In genomic region chr14:103714063-103714724, GRCh38 we compare ENCODE assay signal across 8 cellular contexts. TPM values are rescaled to one million over a fixed set of nuclear protein-coding genes. Genes with fewer than 3 reads are reported as not detected.
DNase-seq lines count a peak whose midpoint lies in the region; ATAC-seq, FAIRE-seq and TF ChIP-seq lines count a peak whose summit lies in the region.
"Had no signal": no experiment of that assay in that cellular context is flagged by ENCODE, and none has a peak within 500 bp of the region (broad histone marks: within the 10 kb centered on the region; RNA-seq: fewer than 3 reads in every experiment).

No MANE protein-coding gene starts in this region.

- TF ChIP-seq CTCF in PC-3 (conservative IDR thresholded peaks at IDR 0.05; ENCODE audit: low read depth, low read length) (no peak), epithelial cell of esophagus (IDR thresholded peaks at IDR 0.05; ENCODE audit: insufficient read depth, low read depth, low read length, missing control alignments) (no peak), retinal pigment epithelial cell (conservative IDR thresholded peaks at IDR 0.05; ENCODE audit: low read depth, low read length) (no peak), left lung (IDR thresholded peaks at IDR 0.05) (no peak)

- H3K27ac ChIP-seq in PC-3 (ENCODE audit: low read length) (no peak overlapping the region), left lung (no peak overlapping the region)

- H3K36me3 ChIP-seq in PC-3 (ENCODE audit: low read depth, low read length) (peaks cover under 1% of the 10 kb centered on the region; the same call in 1 of the 2 replicates), left lung (peaks cover 0 to 8% of the 10 kb centered on the region in 2 donors)

- peaks cover 69% of the 10 kb centered on the region for H3K79me2 ChIP-seq in PC-3 (ENCODE audit: low read length)

- H3K9ac ChIP-seq in PC-3 (ENCODE audit: low read length), result peak overlapping the region; percentile 97

- POLR2A ChIA-PET in PC-3 (lab: Charles Lee; ENCODE audit: unreplicated experiment), result interaction anchor here (0.6 kb wide), 1 partner anchor 9 kb away, joined by 4 read pairs; no protein-coding TSS in a partner anchor

- no peak overlapping the region for H2AFZ ChIP-seq in PC-3 (ENCODE audit: low read length)

- H3K4me3 ChIP-seq in PC-3 (ENCODE audit: low read length), result peak overlapping the region; percentile 77
- H3K4me3 ChIP-seq in epithelial cell of esophagus (ENCODE audit: low read length), result peak overlapping the region; percentile 43
- peak overlapping the region; percentile 37 for H3K4me3 ChIP-seq in retinal pigment epithelial cell (ENCODE audit: low read length)
- H3K4me3 ChIP-seq in left lung, result peak overlapping the region in 1 of 2 donors; percentile 77

- H3K4me2 ChIP-seq in PC-3 (ENCODE audit: low read length), result peak overlapping the region; percentile 87

- CTCF ChIA-PET in PC-3 (lab: Charles Lee), result interaction anchor here (0.5 kb wide), 1 partner anchor 143 kb away, joined by 4 read pairs; no protein-coding TSS in a partner anchor

- FAIRE-seq in GM19239 (lab: Jason Lieb, UNC), result peak; percentile 44
- FAIRE-seq: colon had no signal

- intact Hi-C loops in PC-3 (cut with micrococcal nuclease), result loop anchor here (10.0 kb wide), 1 partner anchor 139 kb away; no protein-coding TSS in a partner anchor
- intact Hi-C loops in left lung (cut with DNase I), result no loop called here

- DNase-seq in GM19239 (ENCODE audit: insufficient read length, low spot score) (no peak), PC-3 (no peak), epithelial cell of esophagus (ENCODE audit: low read depth) (no peak), retinal pigment epithelial cell (ENCODE audit: low read depth) (no peak), left lung (no peak), amygdala (lab: John Stamatoyannopoulos, UW) (no peak), AG20443 (ENCODE audit: low spot score) (no peak)

- H3K9me3 ChIP-seq in PC-3 (ENCODE audit: low read length) (no peaks in the 10 kb centered on the region), left lung (no peaks in the 10 kb centered on the region)

- no peak for ATAC-seq in PC-3
- no peak for ATAC-seq in left lung

- no peaks in the 10 kb centered on the region for H4K20me1 ChIP-seq in PC-3 (ENCODE audit: low read length)

- H3F3A ChIP-seq in PC-3 (ENCODE audit: low read length, unreplicated experiment), result no peaks in the 10 kb centered on the region

- H3K27me3 ChIP-seq in PC-3 (ENCODE audit: low read length) (no peaks in the 10 kb centered on the region), left lung (no peaks in the 10 kb centered on the region)

- BruUV-seq in PC-3 (replicated peaks; lab: Mats Ljungman, UMichigan), result no TSS peak

- no peaks in the 10 kb centered on the region for H3K9me2 ChIP-seq in PC-3 (replicated peaks; ENCODE audit: low read length)

- H3K4me1 ChIP-seq in PC-3 (ENCODE audit: insufficient read depth, low read length), result peaks cover 51% of the 10 kb centered on the region
- peaks cover 5 to 56% of the 10 kb centered on the region in 2 donors for H3K4me1 ChIP-seq in left lung

RNA-seq across cellular contexts. Expression of gene XRCC3, which starts 1.1 kb away (rescaled TPM):
- total RNA-seq in PC-3 (2014; rRNA removed), result 61.3 and 80.3 TPM in 2 replicates
- total RNA-seq in left lung, result 10 to 100 TPM in 1 of 2 donors, 1 to 10 TPM in 1; 9.2 to 10.7 TPM

RNA-seq across cellular contexts. Expression of gene ZFYVE21, which starts 1.4 kb away (rescaled TPM):
- total RNA-seq in PC-3 (2014; rRNA removed) (47.2 and 50.1 TPM in 2 replicates), left lung (10 to 100 TPM; 42.8 to 57.4 TPM)
